In the genomic region with DNA sequence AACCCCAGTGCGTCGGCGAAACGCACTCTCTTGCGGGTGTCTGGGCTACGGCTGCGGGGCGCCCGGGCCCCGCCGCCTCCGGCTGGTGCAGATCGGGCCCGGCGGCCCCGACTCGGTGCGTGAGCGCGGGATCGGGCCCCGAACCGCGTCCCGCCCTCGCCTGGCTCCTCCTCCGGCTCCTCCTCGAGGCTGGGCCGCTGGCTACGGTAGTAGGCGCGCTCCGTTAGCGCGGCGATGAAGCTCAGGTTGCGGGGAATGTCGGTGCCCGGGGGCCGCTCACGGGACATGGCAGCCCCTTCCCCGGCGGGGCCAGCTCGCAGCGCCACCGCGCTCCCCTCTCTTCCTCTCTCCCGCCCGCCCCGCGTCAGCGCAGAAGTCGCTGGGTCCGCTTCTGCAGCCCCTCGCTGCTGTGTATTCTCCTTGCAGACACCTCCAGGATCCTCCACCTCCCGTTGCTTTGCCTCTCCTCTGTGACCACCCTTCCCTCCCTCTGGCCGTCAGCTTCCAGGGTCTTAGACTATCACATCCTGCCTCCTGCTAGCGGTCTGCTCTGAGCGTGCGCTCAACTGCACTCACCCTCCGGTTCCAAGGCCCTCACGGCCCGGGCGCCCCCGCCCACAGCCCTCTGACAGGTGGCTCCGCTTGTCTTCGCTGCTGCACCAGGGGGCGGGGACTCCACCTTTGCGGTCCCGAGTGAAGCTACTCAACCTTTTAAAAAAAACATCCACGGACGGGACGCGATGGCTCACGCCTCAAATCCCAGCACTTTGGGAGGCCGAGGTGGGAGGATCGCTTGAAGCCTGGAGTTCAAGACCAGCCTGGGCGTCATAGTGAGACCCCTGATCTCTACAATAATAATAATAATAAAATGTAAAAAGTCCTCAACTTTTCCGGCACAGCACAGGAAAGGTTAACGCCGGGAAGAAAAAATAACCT, we compare ENCODE assay signal across 8 cellular contexts. TPM values are rescaled to one million over a fixed set of nuclear protein-coding genes. Genes with fewer than 3 reads are reported as not detected.
DNase-seq lines count a peak whose midpoint lies in the region; ATAC-seq and TF ChIP-seq lines count a peak whose summit lies in the region.

A gene with protein sequence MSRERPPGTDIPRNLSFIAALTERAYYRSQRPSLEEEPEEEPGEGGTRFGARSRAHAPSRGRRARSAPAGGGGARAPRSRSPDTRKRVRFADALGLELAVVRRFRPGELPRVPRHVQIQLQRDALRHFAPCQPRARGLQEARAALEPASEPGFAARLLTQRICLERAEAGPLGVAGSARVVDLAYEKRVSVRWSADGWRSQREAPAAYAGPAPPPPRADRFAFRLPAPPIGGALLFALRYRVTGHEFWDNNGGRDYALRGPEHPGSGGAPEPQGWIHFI (minus strand): TSS at position 570 of the 936 bp plus-strand sequence. CDS start 283 bp downstream, at position 287.

- intact Hi-C loops in PC-3 (cut with micrococcal nuclease) = loop anchor here (10.0 kb wide), 2 partner anchors 328 to 538 kb away; a partner anchor contains a TSS

- H3K4me2 ChIP-seq in PC-3 (ENCODE audit: low read length) (peak within 1 kb of the TSS; percentile 97), fibroblast of lung (ENCODE audit: extremely low read depth, insufficient read depth, low read length) (peak within 1 kb of the TSS; percentile 93)

- H2AFZ ChIP-seq in PC-3 (ENCODE audit: low read length) = peak within 1 kb of the TSS; percentile 93
- peak within 1 kb of the TSS; percentile 91 for H2AFZ ChIP-seq in fibroblast of lung (ENCODE audit: low read length)

- H3K36me3 ChIP-seq in PC-3 (ENCODE audit: low read depth, low read length) = no peaks in the 10 kb centered on the region
- H3K36me3 ChIP-seq in fibroblast of lung (ENCODE audit: control insufficient read depth, insufficient read depth, low read length) = no peaks in the 10 kb centered on the region

- no peaks in the 10 kb centered on the region for H3K27me3 ChIP-seq in PC-3 (ENCODE audit: low read length)
- no peaks in the 10 kb centered on the region for H3K27me3 ChIP-seq in fibroblast of lung (ENCODE audit: control insufficient read depth, insufficient read depth, low read length)

- CTCF ChIA-PET in PC-3 (lab: Charles Lee) = interaction anchor here (0.6 kb wide), 1 partner anchor 792 kb away, joined by 8 read pairs; no protein-coding TSS in a partner anchor

- POLR2A ChIA-PET in PC-3 (lab: Charles Lee; ENCODE audit: unreplicated experiment) = interaction anchor here (0.6 to 1.1 kb wide), 3 partner anchors 17 to 253 kb away, joined by 3 to 6 read pairs (median 5); a partner anchor contains a TSS

- DNase-seq in COLO829 (ENCODE audit: low spot score) = peak; percentile 19
- DNase-seq in HuH-7 (ENCODE audit: low spot score) = peak; percentile 58
- DNase-seq in PC-3 = peak; percentile 62
- peak; percentile 86 for DNase-seq in activated T-cell treated with anti-CD3 and anti-CD28 coated beads, Interleukin-2, amount 50 U/mL, for 4 hours
- peak; percentile 46 to 52 for DNase-seq in fibroblast of lung (ENCODE audit: low read depth in 2 of 2)
- DNase-seq in natural killer cell treated with Interleukin-12 subunit alpha and Interleukin-12 subunit beta and Interleukin-15 and Interleukin-18, amount 100 ng/mL, for 72 hours (ENCODE audit: low spot score) = peak; percentile 81
- peak; percentile 93 for DNase-seq in stimulated activated naive CD8-positive, alpha-beta T cell treated with anti-CD3 and anti-CD28 coated beads, Interleukin-15, Interleukin-2, amounts not matched to agents 100 U/mL and 50 U/mL, for 24 hours

- H3K27ac ChIP-seq in PC-3 (ENCODE audit: low read length) = peak within 1 kb of the TSS; percentile 49; the same call in 1 of the 2 replicates
- H3K27ac ChIP-seq in fibroblast of lung (ENCODE audit: insufficient read depth, low read length) = peak within 1 kb of the TSS; percentile 85

- H3K9ac ChIP-seq in PC-3 (ENCODE audit: low read length) (peak within 1 kb of the TSS; percentile 76), fibroblast of lung (ENCODE audit: insufficient read depth, low read length) (peak within 1 kb of the TSS; percentile 84)

- peak within 1 kb of the TSS; percentile 79 for H3K4me3 ChIP-seq in PC-3 (ENCODE audit: low read length)
- H3K4me3 ChIP-seq in fibroblast of lung (replicated peaks in 1 of 4; ENCODE audit: control extremely low read depth in 1 of 4, insufficient read depth in 1 of 4, low read depth in 3 of 4, low read length in 4 of 4) = peak within 1 kb of the TSS; percentile 64 to 72 (median 68)

- peak within 1 kb of the TSS; percentile 96 to 97 for H3K27ac Mint-ChIP-seq in natural killer cell treated with Interleukin-12 subunit alpha and Interleukin-12 subunit beta and Interleukin-15 and Interleukin-18, amount 100 ng/mL, for 72 hours

- TF ChIP-seq CTCF in PC-3 (conservative IDR thresholded peaks at IDR 0.05; ENCODE audit: low read depth, low read length) (no peak), fibroblast of lung (conservative IDR thresholded peaks at IDR 0.05 in 1 of 2, IDR thresholded peaks at IDR 0.05 in 1 of 2; ENCODE audit: low read depth in 1 of 2, low read length in 2 of 2) (no peak)

- H3K9me3 Mint-ChIP-seq in activated T-cell treated with anti-CD3 and anti-CD28 coated beads, Interleukin-2, amount 50 U/mL, for 4 hours = no peaks in the 10 kb centered on the region
- H3K9me3 Mint-ChIP-seq in natural killer cell treated with Interleukin-12 subunit alpha and Interleukin-12 subunit beta and Interleukin-15 and Interleukin-18, amount 100 ng/mL, for 72 hours = no peaks in the 10 kb centered on the region

- H4K20me1 ChIP-seq in PC-3 (ENCODE audit: low read length) (no peaks in the 10 kb centered on the region), fibroblast of lung (ENCODE audit: control insufficient read depth, extremely low read depth, insufficient read depth, low read length) (no peaks in the 10 kb centered on the region)

- H3K36me3 Mint-ChIP-seq in activated T-cell treated with anti-CD3 and anti-CD28 coated beads, Interleukin-2, amount 50 U/mL, for 4 hours (ENCODE audit: insufficient read depth) = peaks cover 1% of the 10 kb centered on the region
- H3K36me3 Mint-ChIP-seq in natural killer cell treated with Interleukin-12 subunit alpha and Interleukin-12 subunit beta and Interleukin-15 and Interleukin-18, amount 100 ng/mL, for 72 hours = no peaks in the 10 kb centered on the region

- H3K4me3 Mint-ChIP-seq in activated T-cell treated with anti-CD3 and anti-CD28 coated beads, Interleukin-2, amount 50 U/mL, for 4 hours = peak within 1 kb of the TSS; percentile 98
- H3K4me3 Mint-ChIP-seq in natural killer cell treated with Interleukin-12 subunit alpha and Interleukin-12 subunit beta and Interleukin-15 and Interleukin-18, amount 100 ng/mL, for 72 hours = peak within 1 kb of the TSS; percentile 99

- peaks cover 16% of the 10 kb centered on the region for H3K4me1 Mint-ChIP-seq in activated T-cell treated with anti-CD3 and anti-CD28 coated beads, Interleukin-2, amount 50 U/mL, for 4 hours (ENCODE audit: low read depth)
- peaks cover 26 to 31% of the 10 kb centered on the region in 2 donors for H3K4me1 Mint-ChIP-seq in natural killer cell treated with Interleukin-12 subunit alpha and Interleukin-12 subunit beta and Interleukin-15 and Interleukin-18, amount 100 ng/mL, for 72 hours (ENCODE audit: low read depth in 2 of 2)

- H3K27me3 Mint-ChIP-seq in activated T-cell treated with anti-CD3 and anti-CD28 coated beads, Interleukin-2, amount 50 U/mL, for 4 hours (ENCODE audit: low read depth) = peaks cover 19% of the 10 kb centered on the region
- H3K27me3 Mint-ChIP-seq in natural killer cell treated with Interleukin-12 subunit alpha and Interleukin-12 subunit beta and Interleukin-15 and Interleukin-18, amount 100 ng/mL, for 72 hours = no peaks in the 10 kb centered on the region

- H3F3A ChIP-seq in PC-3 (ENCODE audit: low read length, unreplicated experiment) = peaks cover 4% of the 10 kb centered on the region

- no peaks in the 10 kb centered on the region for H3K9me3 ChIP-seq in PC-3 (ENCODE audit: low read length)
- H3K9me3 ChIP-seq in fibroblast of lung (ENCODE audit: control insufficient read depth, insufficient read depth, low read depth, low read length) = no peaks in the 10 kb centered on the region

- no TSS peak for BruUV-seq in PC-3 (replicated peaks; lab: Mats Ljungman, UMichigan)

- ATAC-seq in GM21381 (IDR thresholded peaks at IDR 0.05; ENCODE audit: unreplicated experiment) (peak; percentile 32), PC-3 (peak; percentile 29)
- ATAC-seq in activated T-cell treated with anti-CD3 and anti-CD28 coated beads, Interleukin-2, amount 50 U/mL, for 4 hours = peak; percentile 57 to 60
- peak; percentile 45 to 48 for ATAC-seq in natural killer cell treated with Interleukin-12 subunit alpha and Interleukin-12 subunit beta and Interleukin-15 and Interleukin-18, amount 100 ng/mL, for 72 hours
- ATAC-seq in stimulated activated naive CD8-positive, alpha-beta T cell treated with anti-CD3 and anti-CD28 coated beads, Interleukin-15, Interleukin-2, amounts not matched to agents 100 U/mL and 50 U/mL, for 24 hours = peak; percentile 37

- no peaks in the 10 kb centered on the region for H3K9me2 ChIP-seq in PC-3 (replicated peaks; ENCODE audit: low read length)

- peaks cover 21% of the 10 kb centered on the region for H3K4me1 ChIP-seq in PC-3 (ENCODE audit: insufficient read depth, low read length)
- peaks cover 13% of the 10 kb centered on the region for H3K4me1 ChIP-seq in fibroblast of lung (ENCODE audit: control insufficient read depth, extremely low read depth, insufficient read depth, low read length)

- H3K79me2 ChIP-seq in PC-3 (ENCODE audit: low read length) = peaks cover 21% of the 10 kb centered on the region
- H3K79me2 ChIP-seq in fibroblast of lung (ENCODE audit: control insufficient read depth, insufficient read depth, low read length) = peaks cover 10% of the 10 kb centered on the region

RNA-seq across cellular contexts. Expression of the gene that starts here (rescaled TPM):
- total RNA-seq in PC-3 (2014; rRNA removed) (3.2 and 5.0 TPM in 2 replicates), fibroblast of lung (2.6 TPM in 2 replicates)
- total RNA-seq in activated T-cell treated with anti-CD3 and anti-CD28 coated beads, Interleukin-2, amount 50 U/mL, for 4 hours = 1 to 10 TPM; 7.3 to 7.9 (median 7.8) TPM
- polyA plus RNA-seq in fibroblast of lung = 3.3 and 6.0 TPM in 2 replicates
- 2.7 and 4.0 TPM in 2 replicates for polyA plus RNA-seq in fibroblast of lung (2012)
- 1.3 and 3.3 TPM in 2 replicates for polyA minus RNA-seq in fibroblast of lung (ENCODE audit: low replicate concordance)
- total RNA-seq in natural killer cell treated with Interleukin-12 subunit alpha and Interleukin-12 subunit beta and Interleukin-15 and Interleukin-18, amount 100 ng/mL, for 72 hours = 10 to 100 TPM; 12.4 to 18.7 TPM

Comparison
In these comparisons a context has a peak if more than half of its experiments do, and no peak if none do; other contexts are left out.
1. Peak in every context shown above with its lines: DNase-seq, ATAC-seq, H3K4me3 ChIP-seq and H3K27ac ChIP-seq.
2. DNase-seq: peak in every context shown above with its lines; median percentile 93 in stimulated activated naive CD8-positive, alpha-beta T cell treated with anti-CD3 and anti-CD28 coated beads, Interleukin-15, Interleukin-2, amounts not matched to agents 100 U/mL and 50 U/mL, for 24 hours; 86 in activated T-cell treated with anti-CD3 and anti-CD28 coated beads, Interleukin-2, amount 50 U/mL, for 4 hours; 81 in natural killer cell treated with Interleukin-12 subunit alpha and Interleukin-12 subunit beta and Interleukin-15 and Interleukin-18, amount 100 ng/mL, for 72 hours; 62 in PC-3; 58 in HuH-7; 49 in fibroblast of lung; 19 in COLO829.